Comparison of ENCODE assay signal across 18 cellular contexts in the genomic region with DNA sequence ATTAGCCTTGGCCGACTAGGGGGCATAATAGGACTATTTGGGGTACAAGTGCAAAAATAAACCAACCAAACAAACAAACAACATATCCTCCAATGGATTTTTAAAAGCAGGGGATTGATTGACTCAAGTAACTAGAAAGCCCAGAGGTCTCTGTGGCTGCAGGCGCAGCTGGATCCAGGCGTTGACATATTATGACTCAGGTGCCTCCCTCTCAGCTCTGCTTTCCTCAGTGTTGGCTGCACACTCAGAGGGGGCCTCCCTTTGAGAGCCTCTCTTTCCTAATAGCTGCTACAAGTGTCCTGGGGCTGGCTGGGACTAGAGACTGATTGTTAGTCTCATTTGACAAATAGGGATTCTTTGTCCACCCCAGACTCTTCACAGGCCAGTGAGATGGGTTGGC.
"Had no signal": no experiment of that assay in that cellular context is flagged by ENCODE, and none has a peak within 500 bp of the region (broad histone marks: within the 10 kb centered on the region; RNA-seq: fewer than 3 reads in every experiment).

No MANE protein-coding gene starts in this region.

- ATAC-seq: left lobe of liver, natural killer cell, upper lobe of right lung had no signal

- H3K27me3 ChIP-seq: upper lobe of right lung had no signal

- DNase-seq: activated CD4-positive, alpha-beta T cell treated with anti-CD3 and anti-CD28 coated beads for 1 hour; activated CD4-positive, alpha-beta T cell treated with anti-CD3 and anti-CD28 coated beads, Interleukin-2, amount 50 U/mL, for 48 hours; activated gamma-delta T cell; amniotic stem cell; endodermal cell; foreskin melanocyte; hypothalamus; islet precursor cell; natural killer cell; nucleus accumbens; retina; stomach; upper lobe of right lung had no signal

- H3K36me3 ChIP-seq: stomach, upper lobe of right lung had no signal

- H3K36me3 Mint-ChIP-seq: activated naive CD8-positive, alpha-beta T cell; natural killer cell had no signal

- H3K9me3 Mint-ChIP-seq: endodermal cell; natural killer cell; T-helper 1 cell treated with Interleukin-12 subunit alpha and Interleukin-12 subunit beta and Interleukin-4 antibody, amounts not matched to agents 30 μg/mL and 1 μg/mL, for 36 hours had no signal

- H3K9me3 ChIP-seq: stomach, upper lobe of right lung had no signal

- H3K4me3 ChIP-seq: lung, stomach, upper lobe of right lung had no signal

- H3K27me3 Mint-ChIP-seq: activated naive CD8-positive, alpha-beta T cell had no signal

- H3K4me3 Mint-ChIP-seq: activated naive CD8-positive, alpha-beta T cell; endodermal cell; natural killer cell; T-helper 1 cell treated with Interleukin-12 subunit alpha and Interleukin-12 subunit beta and Interleukin-4 antibody, amounts not matched to agents 30 μg/mL and 1 μg/mL, for 36 hours had no signal

- H3K27ac Mint-ChIP-seq: activated naive CD8-positive, alpha-beta T cell; endodermal cell; natural killer cell; T-helper 1 cell treated with Interleukin-12 subunit alpha and Interleukin-12 subunit beta and Interleukin-4 antibody, amounts not matched to agents 30 μg/mL and 1 μg/mL, for 36 hours had no signal

- H3K27ac ChIP-seq: epithelial cell of prostate, stomach, upper lobe of right lung had no signal

- H3K4me1 Mint-ChIP-seq: endodermal cell had no signal
